Comparison of ENCODE assay signal across 1 cellular context in the genomic region with DNA sequence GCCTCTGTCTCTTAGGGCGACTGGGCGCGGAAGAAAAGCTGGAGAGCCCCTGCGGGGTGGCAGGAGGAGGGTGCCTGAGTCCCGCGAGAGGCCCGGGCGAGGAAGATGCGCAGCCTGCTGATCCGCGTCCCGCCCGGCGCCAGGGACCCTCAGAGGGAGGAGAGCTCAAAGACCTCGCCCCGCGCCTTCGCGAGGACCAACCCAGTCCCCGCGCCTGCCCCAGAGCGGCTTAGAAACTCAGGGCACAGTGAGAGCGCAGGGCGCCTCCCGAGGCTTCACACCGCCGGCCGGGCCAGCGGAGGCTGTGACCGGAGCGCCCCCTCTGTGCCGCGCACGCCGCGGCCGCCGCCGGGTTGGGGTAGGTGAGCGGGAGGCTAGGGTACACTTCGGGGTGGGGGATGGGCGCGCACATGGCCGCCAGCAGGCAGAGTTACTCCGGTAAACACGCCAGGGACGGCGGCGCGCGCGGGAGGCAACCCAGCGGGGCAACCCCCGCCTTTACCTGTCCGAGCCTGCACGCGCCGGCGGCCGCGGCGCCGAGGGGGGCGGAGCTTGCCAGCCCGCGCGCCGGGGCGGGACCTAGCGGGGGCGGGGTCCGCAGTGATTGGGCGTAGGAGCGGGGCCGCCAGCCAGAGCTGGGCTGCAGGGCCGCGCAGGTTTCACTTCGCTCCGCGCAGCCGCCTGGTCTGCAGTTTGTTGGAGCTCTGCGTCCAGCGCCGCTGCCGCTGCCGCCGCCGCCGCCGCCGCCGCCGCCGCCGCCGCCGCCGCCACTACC.
TF ChIP-seq lines count a peak whose summit lies in the region.

A gene with protein sequence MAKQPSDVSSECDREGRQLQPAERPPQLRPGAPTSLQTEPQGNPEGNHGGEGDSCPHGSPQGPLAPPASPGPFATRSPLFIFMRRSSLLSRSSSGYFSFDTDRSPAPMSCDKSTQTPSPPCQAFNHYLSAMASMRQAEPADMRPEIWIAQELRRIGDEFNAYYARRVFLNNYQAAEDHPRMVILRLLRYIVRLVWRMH (plus strand): TSS at position 662 of the 775 bp plus-strand sequence. CDS start 2,832 bp downstream, outside the sequence.

TF ChIP-seq in HepG2, 621 proteins besides CTCF, POLR2A, EP300 and RAD21 (continued from another document and continues in another):
- no peak; the same call in 1 of the 2 replicates for TF ChIP-seq ADNP (CRISPR knock-in tag; IDR thresholded peaks at IDR 0.05)
- TF ChIP-seq SPEN (CRISPR knock-in tag; IDR thresholded peaks at IDR 0.05; ENCODE audit: low read depth): peak; percentile 90
- peak; percentile 65; the same call in 1 of the 2 replicates for TF ChIP-seq ZZZ3 (CRISPR knock-in tag; IDR thresholded peaks at IDR 0.05; ENCODE audit: borderline replicate concordance)
- TF ChIP-seq RBM39 (IDR thresholded peaks at IDR 0.05; ENCODE audit: low read depth, low read length, poor library complexity, severe bottlenecking): no peak
- TF ChIP-seq ZNF83 (CRISPR knock-in tag; IDR thresholded peaks at IDR 0.05; ENCODE audit: borderline replicate concordance): 0 out of 2 replicates have a peak, but pooled peaks have one; percentile 79
- no peak; the same call in 1 of the 2 replicates for TF ChIP-seq NR2F2 (IDR thresholded peaks at IDR 0.05; ENCODE audit: borderline replicate concordance, low read depth)
- TF ChIP-seq ZNF367 (CRISPR knock-in tag; IDR thresholded peaks at IDR 0.05; ENCODE audit: borderline replicate concordance): no peak; the same call in 1 of the 2 replicates
- peak; percentile 93 for TF ChIP-seq ZNF598 (CRISPR knock-in tag; IDR thresholded peaks at IDR 0.05; ENCODE audit: borderline replicate concordance)
- peak; percentile 94 for TF ChIP-seq ZNF543 (CRISPR knock-in tag; IDR thresholded peaks at IDR 0.05)
- no peak for TF ChIP-seq MLLT10 (CRISPR knock-in tag; IDR thresholded peaks at IDR 0.05)
- TF ChIP-seq ZNF562 (CRISPR knock-in tag; IDR thresholded peaks at IDR 0.05; ENCODE audit: borderline replicate concordance): no peak
- TF ChIP-seq NONO (IDR thresholded peaks at IDR 0.05): no peak
- TF ChIP-seq NONO (CRISPR knock-in tag; conservative IDR thresholded peaks at IDR 0.05): peak; percentile 94
- TF ChIP-seq DPF2 (CRISPR knock-in tag; IDR thresholded peaks at IDR 0.05; ENCODE audit: borderline replicate concordance, low read depth): no peak
- TF ChIP-seq GFI1 (CRISPR knock-in tag; IDR thresholded peaks at IDR 0.05; ENCODE audit: borderline replicate concordance): peak; percentile 90; the same call in 1 of the 2 replicates
- TF ChIP-seq SCMH1 (CRISPR knock-in tag; IDR thresholded peaks at IDR 0.05; ENCODE audit: borderline replicate concordance): no peak
- TF ChIP-seq SP5 (CRISPR knock-in tag; IDR thresholded peaks at IDR 0.05; ENCODE audit: borderline replicate concordance, low read depth): peak; percentile 66
- 0 out of 2 replicates have a peak, but pooled peaks have one; percentile 19 for TF ChIP-seq TEAD2 (CRISPR knock-in tag; IDR thresholded peaks at IDR 0.05)
- peak; percentile 87 for TF ChIP-seq ASH2L (IDR thresholded peaks at IDR 0.05; ENCODE audit: insufficient read length, low read depth, low read length)
- no peak for TF ChIP-seq ZNF382 (CRISPR knock-in tag; IDR thresholded peaks at IDR 0.05; ENCODE audit: borderline replicate concordance)
- TF ChIP-seq, protein P1, sequence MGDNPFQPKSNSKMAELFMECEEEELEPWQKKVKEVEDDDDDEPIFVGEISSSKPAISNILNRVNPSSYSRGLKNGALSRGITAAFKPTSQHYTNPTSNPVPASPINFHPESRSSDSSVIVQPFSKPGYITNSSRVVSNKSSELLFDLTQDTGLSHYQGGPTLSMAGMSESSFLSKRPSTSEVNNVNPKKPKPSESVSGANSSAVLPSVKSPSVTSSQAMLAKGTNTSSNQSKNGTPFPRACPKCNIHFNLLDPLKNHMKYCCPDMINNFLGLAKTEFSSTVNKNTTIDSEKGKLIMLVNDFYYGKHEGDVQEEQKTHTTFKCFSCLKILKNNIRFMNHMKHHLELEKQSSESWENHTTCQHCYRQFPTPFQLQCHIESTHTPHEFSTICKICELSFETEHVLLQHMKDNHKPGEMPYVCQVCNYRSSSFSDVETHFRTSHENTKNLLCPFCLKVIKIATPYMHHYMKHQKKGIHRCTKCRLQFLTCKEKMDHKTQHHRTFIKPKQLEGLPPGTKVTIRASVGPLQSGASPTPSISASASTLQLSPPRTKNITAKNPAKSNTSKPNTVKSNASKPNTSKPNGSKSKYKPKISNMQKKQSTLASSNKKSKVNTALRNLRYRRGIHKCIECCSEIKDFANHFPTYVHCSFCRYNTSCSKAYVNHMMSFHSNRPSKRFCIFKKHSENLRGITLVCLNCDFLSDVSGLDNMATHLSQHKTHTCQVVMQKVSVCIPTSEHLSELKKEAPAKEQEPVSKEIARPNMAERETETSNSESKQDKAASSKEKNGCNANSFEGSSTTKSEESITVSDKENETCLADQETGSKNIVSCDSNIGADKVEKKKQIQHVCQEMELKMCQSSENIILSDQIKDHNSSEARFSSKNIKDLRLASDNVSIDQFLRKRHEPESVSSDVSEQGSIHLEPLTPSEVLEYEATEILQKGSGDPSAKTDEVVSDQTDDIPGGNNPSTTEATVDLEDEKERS (CRISPR knock-in tag; IDR thresholded peaks at IDR 0.05): 0 out of 2 replicates have a peak, but pooled peaks have one; percentile 32
- TF ChIP-seq, protein P2, sequence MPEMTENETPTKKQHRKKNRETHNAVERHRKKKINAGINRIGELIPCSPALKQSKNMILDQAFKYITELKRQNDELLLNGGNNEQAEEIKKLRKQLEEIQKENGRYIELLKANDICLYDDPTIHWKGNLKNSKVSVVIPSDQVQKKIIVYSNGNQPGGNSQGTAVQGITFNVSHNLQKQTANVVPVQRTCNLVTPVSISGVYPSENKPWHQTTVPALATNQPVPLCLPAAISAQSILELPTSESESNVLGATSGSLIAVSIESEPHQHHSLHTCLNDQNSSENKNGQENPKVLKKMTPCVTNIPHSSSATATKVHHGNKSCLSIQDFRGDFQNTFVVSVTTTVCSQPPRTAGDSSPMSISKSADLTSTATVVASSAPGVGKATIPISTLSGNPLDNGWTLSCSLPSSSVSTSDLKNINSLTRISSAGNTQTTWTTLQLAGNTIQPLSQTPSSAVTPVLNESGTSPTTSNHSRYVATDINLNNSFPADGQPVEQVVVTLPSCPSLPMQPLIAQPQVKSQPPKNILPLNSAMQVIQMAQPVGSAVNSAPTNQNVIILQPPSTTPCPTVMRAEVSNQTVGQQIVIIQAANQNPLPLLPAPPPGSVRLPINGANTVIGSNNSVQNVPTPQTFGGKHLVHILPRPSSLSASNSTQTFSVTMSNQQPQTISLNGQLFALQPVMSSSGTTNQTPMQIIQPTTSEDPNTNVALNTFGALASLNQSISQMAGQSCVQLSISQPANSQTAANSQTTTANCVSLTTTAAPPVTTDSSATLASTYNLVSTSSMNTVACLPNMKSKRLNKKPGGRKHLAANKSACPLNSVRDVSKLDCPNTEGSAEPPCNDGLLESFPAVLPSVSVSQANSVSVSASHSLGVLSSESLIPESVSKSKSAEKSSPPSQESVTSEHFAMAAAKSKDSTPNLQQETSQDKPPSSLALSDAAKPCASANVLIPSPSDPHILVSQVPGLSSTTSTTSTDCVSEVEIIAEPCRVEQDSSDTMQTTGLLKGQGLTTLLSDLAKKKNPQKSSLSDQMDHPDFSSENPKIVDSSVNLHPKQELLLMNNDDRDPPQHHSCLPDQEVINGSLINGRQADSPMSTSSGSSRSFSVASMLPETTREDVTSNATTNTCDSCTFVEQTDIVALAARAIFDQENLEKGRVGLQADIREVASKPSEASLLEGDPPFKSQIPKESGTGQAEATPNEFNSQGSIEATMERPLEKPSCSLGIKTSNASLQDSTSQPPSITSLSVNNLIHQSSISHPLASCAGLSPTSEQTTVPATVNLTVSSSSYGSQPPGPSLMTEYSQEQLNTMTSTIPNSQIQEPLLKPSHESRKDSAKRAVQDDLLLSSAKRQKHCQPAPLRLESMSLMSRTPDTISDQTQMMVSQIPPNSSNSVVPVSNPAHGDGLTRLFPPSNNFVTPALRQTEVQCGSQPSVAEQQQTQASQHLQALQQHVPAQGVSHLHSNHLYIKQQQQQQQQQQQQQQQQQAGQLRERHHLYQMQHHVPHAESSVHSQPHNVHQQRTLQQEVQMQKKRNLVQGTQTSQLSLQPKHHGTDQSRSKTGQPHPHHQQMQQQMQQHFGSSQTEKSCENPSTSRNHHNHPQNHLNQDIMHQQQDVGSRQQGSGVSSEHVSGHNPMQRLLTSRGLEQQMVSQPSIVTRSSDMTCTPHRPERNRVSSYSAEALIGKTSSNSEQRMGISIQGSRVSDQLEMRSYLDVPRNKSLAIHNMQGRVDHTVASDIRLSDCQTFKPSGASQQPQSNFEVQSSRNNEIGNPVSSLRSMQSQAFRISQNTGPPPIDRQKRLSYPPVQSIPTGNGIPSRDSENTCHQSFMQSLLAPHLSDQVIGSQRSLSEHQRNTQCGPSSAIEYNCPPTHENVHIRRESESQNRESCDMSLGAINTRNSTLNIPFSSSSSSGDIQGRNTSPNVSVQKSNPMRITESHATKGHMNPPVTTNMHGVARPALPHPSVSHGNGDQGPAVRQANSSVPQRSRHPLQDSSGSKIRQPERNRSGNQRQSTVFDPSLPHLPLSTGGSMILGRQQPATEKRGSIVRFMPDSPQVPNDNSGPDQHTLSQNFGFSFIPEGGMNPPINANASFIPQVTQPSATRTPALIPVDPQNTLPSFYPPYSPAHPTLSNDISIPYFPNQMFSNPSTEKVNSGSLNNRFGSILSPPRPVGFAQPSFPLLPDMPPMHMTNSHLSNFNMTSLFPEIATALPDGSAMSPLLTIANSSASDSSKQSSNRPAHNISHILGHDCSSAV (CRISPR knock-in tag; IDR thresholded peaks at IDR 0.05; ENCODE audit: borderline replicate concordance): peak; percentile 50; the same call in 1 of the 2 replicates
- peak; percentile 78; the same call in 1 of the 2 replicates for TF ChIP-seq ZNF329 (CRISPR knock-in tag; IDR thresholded peaks at IDR 0.05; ENCODE audit: low read depth)
- TF ChIP-seq, protein P3, sequence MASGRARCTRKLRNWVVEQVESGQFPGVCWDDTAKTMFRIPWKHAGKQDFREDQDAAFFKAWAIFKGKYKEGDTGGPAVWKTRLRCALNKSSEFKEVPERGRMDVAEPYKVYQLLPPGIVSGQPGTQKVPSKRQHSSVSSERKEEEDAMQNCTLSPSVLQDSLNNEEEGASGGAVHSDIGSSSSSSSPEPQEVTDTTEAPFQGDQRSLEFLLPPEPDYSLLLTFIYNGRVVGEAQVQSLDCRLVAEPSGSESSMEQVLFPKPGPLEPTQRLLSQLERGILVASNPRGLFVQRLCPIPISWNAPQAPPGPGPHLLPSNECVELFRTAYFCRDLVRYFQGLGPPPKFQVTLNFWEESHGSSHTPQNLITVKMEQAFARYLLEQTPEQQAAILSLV (CRISPR knock-in tag; IDR thresholded peaks at IDR 0.05; ENCODE audit: borderline replicate concordance): peak; percentile 96
- TF ChIP-seq, protein P4, sequence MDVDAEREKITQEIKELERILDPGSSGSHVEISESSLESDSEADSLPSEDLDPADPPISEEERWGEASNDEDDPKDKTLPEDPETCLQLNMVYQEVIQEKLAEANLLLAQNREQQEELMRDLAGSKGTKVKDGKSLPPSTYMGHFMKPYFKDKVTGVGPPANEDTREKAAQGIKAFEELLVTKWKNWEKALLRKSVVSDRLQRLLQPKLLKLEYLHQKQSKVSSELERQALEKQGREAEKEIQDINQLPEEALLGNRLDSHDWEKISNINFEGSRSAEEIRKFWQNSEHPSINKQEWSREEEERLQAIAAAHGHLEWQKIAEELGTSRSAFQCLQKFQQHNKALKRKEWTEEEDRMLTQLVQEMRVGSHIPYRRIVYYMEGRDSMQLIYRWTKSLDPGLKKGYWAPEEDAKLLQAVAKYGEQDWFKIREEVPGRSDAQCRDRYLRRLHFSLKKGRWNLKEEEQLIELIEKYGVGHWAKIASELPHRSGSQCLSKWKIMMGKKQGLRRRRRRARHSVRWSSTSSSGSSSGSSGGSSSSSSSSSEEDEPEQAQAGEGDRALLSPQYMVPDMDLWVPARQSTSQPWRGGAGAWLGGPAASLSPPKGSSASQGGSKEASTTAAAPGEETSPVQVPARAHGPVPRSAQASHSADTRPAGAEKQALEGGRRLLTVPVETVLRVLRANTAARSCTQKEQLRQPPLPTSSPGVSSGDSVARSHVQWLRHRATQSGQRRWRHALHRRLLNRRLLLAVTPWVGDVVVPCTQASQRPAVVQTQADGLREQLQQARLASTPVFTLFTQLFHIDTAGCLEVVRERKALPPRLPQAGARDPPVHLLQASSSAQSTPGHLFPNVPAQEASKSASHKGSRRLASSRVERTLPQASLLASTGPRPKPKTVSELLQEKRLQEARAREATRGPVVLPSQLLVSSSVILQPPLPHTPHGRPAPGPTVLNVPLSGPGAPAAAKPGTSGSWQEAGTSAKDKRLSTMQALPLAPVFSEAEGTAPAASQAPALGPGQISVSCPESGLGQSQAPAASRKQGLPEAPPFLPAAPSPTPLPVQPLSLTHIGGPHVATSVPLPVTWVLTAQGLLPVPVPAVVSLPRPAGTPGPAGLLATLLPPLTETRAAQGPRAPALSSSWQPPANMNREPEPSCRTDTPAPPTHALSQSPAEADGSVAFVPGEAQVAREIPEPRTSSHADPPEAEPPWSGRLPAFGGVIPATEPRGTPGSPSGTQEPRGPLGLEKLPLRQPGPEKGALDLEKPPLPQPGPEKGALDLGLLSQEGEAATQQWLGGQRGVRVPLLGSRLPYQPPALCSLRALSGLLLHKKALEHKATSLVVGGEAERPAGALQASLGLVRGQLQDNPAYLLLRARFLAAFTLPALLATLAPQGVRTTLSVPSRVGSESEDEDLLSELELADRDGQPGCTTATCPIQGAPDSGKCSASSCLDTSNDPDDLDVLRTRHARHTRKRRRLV (CRISPR knock-in tag; IDR thresholded peaks at IDR 0.05): no peak
- peak; percentile 36 for TF ChIP-seq TEAD3 (CRISPR knock-in tag; optimal IDR thresholded peaks at IDR 0.05; ENCODE audit: borderline replicate concordance)
- TF ChIP-seq GABPA (IDR thresholded peaks at IDR 0.05; ENCODE audit: low read depth, low read length): no peak
- TF ChIP-seq GABPA (CRISPR knock-in tag; IDR thresholded peaks at IDR 0.05; ENCODE audit: low read depth): no peak
- no peak; the same call in 1 of the 2 replicates for TF ChIP-seq ZSCAN30 (CRISPR knock-in tag; IDR thresholded peaks at IDR 0.05)
- no peak for TF ChIP-seq NR3C1 (CRISPR knock-in tag; IDR thresholded peaks at IDR 0.05)
- TF ChIP-seq, protein P5, sequence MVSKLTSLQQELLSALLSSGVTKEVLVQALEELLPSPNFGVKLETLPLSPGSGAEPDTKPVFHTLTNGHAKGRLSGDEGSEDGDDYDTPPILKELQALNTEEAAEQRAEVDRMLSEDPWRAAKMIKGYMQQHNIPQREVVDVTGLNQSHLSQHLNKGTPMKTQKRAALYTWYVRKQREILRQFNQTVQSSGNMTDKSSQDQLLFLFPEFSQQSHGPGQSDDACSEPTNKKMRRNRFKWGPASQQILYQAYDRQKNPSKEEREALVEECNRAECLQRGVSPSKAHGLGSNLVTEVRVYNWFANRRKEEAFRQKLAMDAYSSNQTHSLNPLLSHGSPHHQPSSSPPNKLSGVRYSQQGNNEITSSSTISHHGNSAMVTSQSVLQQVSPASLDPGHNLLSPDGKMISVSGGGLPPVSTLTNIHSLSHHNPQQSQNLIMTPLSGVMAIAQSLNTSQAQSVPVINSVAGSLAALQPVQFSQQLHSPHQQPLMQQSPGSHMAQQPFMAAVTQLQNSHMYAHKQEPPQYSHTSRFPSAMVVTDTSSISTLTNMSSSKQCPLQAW (CRISPR knock-in tag; IDR thresholded peaks at IDR 0.05): peak; percentile 65; the same call in 1 of the 2 replicates
- TF ChIP-seq NPAS2 (CRISPR knock-in tag; IDR thresholded peaks at IDR 0.05; ENCODE audit: borderline replicate concordance): no peak
- TF ChIP-seq ZC3H4 (CRISPR knock-in tag; IDR thresholded peaks at IDR 0.05; ENCODE audit: borderline replicate concordance): no peak
- TF ChIP-seq ZNF232 (CRISPR knock-in tag; IDR thresholded peaks at IDR 0.05; ENCODE audit: borderline replicate concordance): peak; percentile 97
- peak; percentile 94 for TF ChIP-seq ZNF792 (CRISPR knock-in tag; IDR thresholded peaks at IDR 0.05)
- peak; percentile 93 for TF ChIP-seq RNF2 (conservative IDR thresholded peaks at IDR 0.05; ENCODE audit: low read depth)
- peak; percentile 82; the same call in 1 of the 2 replicates for TF ChIP-seq HOXA9 (CRISPR knock-in tag; IDR thresholded peaks at IDR 0.05; ENCODE audit: borderline replicate concordance)
